ENCODE assay signal across 1 cellular context in the genomic region with DNA sequence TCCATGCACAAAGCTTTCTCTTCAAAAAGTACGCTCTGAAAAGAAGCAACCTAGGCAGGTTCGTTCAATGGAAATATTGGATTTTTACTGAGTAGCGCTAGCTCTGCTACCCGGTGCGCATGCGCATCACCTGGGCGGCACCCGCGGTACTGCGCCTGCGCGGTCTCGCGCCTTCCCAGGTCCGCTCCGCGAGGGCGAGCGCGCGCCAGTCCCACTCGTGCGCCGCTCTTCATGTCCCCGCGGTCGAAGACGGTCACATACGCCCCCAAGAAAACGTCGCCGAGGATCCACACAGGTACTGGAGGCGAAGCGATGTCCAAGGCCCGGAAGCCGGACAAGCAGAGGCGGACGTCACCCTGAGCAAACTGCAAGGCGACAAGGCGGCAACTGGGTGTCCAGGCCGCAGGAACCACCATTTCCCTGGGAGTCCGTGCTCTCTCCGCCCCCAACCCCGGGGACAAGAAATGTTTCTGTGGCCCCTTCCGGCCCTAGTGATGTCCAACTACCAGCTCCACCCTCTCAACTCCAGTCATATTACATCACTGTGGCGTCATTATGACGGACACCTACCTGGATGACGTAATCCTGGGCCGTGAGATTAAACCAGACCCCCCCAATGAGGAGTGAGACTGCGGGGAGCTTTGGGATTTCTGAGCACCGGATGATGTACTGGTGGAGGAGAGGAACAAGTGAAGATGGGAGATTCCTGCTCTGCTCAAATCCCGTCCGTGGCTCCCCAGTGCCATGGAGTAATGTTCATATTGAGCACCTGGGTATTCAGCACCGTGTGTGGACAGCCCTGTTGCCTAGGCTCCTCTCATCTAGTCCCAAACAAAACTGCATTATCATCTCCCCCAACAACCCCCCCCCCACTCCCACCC.
TF ChIP-seq lines count a peak whose summit lies in the region.

No MANE protein-coding gene starts in this region.

TF ChIP-seq in K562, 482 proteins besides CTCF, POLR2A, EP300 and RAD21 (continued from another document and continues in another):
- TF ChIP-seq, protein P1, sequence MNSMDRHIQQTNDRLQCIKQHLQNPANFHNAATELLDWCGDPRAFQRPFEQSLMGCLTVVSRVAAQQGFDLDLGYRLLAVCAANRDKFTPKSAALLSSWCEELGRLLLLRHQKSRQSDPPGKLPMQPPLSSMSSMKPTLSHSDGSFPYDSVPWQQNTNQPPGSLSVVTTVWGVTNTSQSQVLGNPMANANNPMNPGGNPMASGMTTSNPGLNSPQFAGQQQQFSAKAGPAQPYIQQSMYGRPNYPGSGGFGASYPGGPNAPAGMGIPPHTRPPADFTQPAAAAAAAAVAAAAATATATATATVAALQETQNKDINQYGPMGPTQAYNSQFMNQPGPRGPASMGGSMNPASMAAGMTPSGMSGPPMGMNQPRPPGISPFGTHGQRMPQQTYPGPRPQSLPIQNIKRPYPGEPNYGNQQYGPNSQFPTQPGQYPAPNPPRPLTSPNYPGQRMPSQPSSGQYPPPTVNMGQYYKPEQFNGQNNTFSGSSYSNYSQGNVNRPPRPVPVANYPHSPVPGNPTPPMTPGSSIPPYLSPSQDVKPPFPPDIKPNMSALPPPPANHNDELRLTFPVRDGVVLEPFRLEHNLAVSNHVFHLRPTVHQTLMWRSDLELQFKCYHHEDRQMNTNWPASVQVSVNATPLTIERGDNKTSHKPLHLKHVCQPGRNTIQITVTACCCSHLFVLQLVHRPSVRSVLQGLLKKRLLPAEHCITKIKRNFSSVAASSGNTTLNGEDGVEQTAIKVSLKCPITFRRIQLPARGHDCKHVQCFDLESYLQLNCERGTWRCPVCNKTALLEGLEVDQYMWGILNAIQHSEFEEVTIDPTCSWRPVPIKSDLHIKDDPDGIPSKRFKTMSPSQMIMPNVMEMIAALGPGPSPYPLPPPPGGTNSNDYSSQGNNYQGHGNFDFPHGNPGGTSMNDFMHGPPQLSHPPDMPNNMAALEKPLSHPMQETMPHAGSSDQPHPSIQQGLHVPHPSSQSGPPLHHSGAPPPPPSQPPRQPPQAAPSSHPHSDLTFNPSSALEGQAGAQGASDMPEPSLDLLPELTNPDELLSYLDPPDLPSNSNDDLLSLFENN (IDR thresholded peaks at IDR 0.05; ENCODE audit: low read depth in 2 of 2, low read length in 2 of 2), result peak in 1 of 2 experiments; percentile 40; a peak in 1 of 4 replicates
- TF ChIP-seq NCOR1 (IDR thresholded peaks at IDR 0.05) (no peak), TCFL5 (CRISPR knock-in tag; conservative IDR thresholded peaks at IDR 0.05) (no peak), CHD4 (IDR thresholded peaks at IDR 0.05; ENCODE audit: insufficient read depth, insufficient replicate concordance, low read depth, low read length, poor library complexity, severe bottlenecking) (no peak), ZBTB7A (IDR thresholded peaks at IDR 0.05; ENCODE audit: borderline replicate concordance, control insufficient read depth, low read depth, low read length) (0 out of 2 replicates have a peak, but pooled peaks have one; percentile 15), NR2F6 (CRISPR knock-in tag; IDR thresholded peaks at IDR 0.05) (no peak), E4F1 (CRISPR knock-in tag; IDR thresholded peaks at IDR 0.05; ENCODE audit: borderline replicate concordance) (no peak), CBX5 (IDR thresholded peaks at IDR 0.05; ENCODE audit: borderline replicate concordance, low read depth) (no peak), CREB1 (IDR thresholded peaks at IDR 0.05) (peak; percentile 100), CREB1 (CRISPR knock-in tag; IDR thresholded peaks at IDR 0.05) (peak; percentile 98), MGA (IDR thresholded peaks at IDR 0.05) (peak; percentile 100), MXI1 (IDR thresholded peaks at IDR 0.05; ENCODE audit: low read depth, low read length) (no peak), ZNF436 (CRISPR knock-in tag; IDR thresholded peaks at IDR 0.05) (no peak), RAD51 (IDR thresholded peaks at IDR 0.05; ENCODE audit: borderline replicate concordance, low read depth) (no peak), ZNF695 (CRISPR knock-in tag; IDR thresholded peaks at IDR 0.05) (no peak), ZNF589 (CRISPR knock-in tag; IDR thresholded peaks at IDR 0.05; ENCODE audit: low read depth) (peak; percentile 84), SLC30A9 (CRISPR knock-in tag; IDR thresholded peaks at IDR 0.05) (no peak), HMG20B (CRISPR knock-in tag; IDR thresholded peaks at IDR 0.05) (0 out of 2 replicates have a peak, but pooled peaks have one; percentile 47), ZNF311 (CRISPR knock-in tag; IDR thresholded peaks at IDR 0.05) (no peak), SP2 (IDR thresholded peaks at IDR 0.05; ENCODE audit: extremely low read depth, low read depth, low read length, poor library complexity, severe bottlenecking) (no peak), YBX1 (IDR thresholded peaks at IDR 0.05) (no peak), ZNF263 (CRISPR knock-in tag; IDR thresholded peaks at IDR 0.05; ENCODE audit: borderline replicate concordance) (peak; percentile 16; the same call in 1 of the 2 replicates), HMG20A (CRISPR knock-in tag; conservative IDR thresholded peaks at IDR 0.05) (no peak), ZBTB17 (CRISPR knock-in tag; IDR thresholded peaks at IDR 0.05) (peak; percentile 68; the same call in 1 of the 2 replicates), NFE2L1 (tag; IDR thresholded peaks at IDR 0.05; ENCODE audit: borderline replicate concordance, low read depth) (no peak), POU5F1 (IDR thresholded peaks at IDR 0.05; ENCODE audit: borderline replicate concordance, low read depth, low read length, partially characterized antibody) (no peak), HDAC6 (IDR thresholded peaks at IDR 0.05; ENCODE audit: low read depth, low read length) (no peak), SNRNP70 (optimal IDR thresholded peaks at IDR 0.05; ENCODE audit: low read depth, low read length) (no peak), MCM3 (IDR thresholded peaks at IDR 0.05) (no peak), ZNF282 (CRISPR knock-in tag; IDR thresholded peaks at IDR 0.05) (no peak)
- TF ChIP-seq, protein P2, sequence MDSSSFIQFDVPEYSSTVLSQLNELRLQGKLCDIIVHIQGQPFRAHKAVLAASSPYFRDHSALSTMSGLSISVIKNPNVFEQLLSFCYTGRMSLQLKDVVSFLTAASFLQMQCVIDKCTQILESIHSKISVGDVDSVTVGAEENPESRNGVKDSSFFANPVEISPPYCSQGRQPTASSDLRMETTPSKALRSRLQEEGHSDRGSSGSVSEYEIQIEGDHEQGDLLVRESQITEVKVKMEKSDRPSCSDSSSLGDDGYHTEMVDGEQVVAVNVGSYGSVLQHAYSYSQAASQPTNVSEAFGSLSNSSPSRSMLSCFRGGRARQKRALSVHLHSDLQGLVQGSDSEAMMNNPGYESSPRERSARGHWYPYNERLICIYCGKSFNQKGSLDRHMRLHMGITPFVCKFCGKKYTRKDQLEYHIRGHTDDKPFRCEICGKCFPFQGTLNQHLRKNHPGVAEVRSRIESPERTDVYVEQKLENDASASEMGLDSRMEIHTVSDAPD (CRISPR knock-in tag; IDR thresholded peaks at IDR 0.05), result no peak
- TF ChIP-seq, protein P3, sequence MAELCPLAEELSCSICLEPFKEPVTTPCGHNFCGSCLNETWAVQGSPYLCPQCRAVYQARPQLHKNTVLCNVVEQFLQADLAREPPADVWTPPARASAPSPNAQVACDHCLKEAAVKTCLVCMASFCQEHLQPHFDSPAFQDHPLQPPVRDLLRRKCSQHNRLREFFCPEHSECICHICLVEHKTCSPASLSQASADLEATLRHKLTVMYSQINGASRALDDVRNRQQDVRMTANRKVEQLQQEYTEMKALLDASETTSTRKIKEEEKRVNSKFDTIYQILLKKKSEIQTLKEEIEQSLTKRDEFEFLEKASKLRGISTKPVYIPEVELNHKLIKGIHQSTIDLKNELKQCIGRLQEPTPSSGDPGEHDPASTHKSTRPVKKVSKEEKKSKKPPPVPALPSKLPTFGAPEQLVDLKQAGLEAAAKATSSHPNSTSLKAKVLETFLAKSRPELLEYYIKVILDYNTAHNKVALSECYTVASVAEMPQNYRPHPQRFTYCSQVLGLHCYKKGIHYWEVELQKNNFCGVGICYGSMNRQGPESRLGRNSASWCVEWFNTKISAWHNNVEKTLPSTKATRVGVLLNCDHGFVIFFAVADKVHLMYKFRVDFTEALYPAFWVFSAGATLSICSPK (IDR thresholded peaks at IDR 0.05; ENCODE audit: borderline replicate concordance), result no peak
